25 cellular contexts compared by ENCODE assay signal in the genomic region with DNA sequence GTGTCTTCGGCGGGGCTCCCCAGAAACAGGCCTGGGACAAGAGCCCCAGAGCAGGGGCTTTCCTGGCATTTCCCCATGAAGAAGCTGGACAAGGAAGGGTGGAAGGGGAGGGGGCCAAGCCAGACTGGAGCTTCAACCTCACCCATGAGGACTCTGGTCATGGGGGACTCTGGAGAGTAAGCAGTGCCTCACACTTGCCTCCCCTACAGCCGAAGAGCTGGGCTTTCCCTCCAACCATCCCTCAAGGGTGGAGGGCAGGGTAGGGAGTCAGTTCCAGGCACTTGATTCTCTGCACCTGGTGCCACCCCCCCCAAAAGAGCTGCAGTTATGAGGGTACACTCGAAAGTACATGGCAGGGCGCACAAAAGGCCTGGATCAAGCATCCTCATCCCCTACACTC.
"Had no signal": no experiment of that assay in that cellular context is flagged by ENCODE, and none has a peak within 500 bp of the region (broad histone marks: within the 10 kb centered on the region; RNA-seq: fewer than 3 reads in every experiment).

No MANE protein-coding gene starts in this region.

- H3K36me3 ChIP-seq: adrenal gland, ascending aorta, esophagus squamous epithelium, gastrocnemius medialis, upper lobe of left lung had no signal

- FAIRE-seq: colon had no signal

- H3K9me3 ChIP-seq: adrenal gland, ascending aorta, esophagus squamous epithelium, gastrocnemius medialis, mucosa of descending colon, testis, upper lobe of left lung had no signal

- H3K4me1 ChIP-seq: gastrocnemius medialis, testis had no signal

- H3K4me3 Mint-ChIP-seq: activated CD4-positive, alpha-beta memory T cell treated with anti-CD3 and anti-CD28 coated beads for 36 hours; activated naive CD8-positive, alpha-beta T cell; central memory CD8-positive, alpha-beta T cell; effector memory CD8-positive, alpha-beta T cell; naive B cell; T-helper 1 cell treated with Interleukin-12 subunit alpha and Interleukin-12 subunit beta and Interleukin-4 antibody, amounts not matched to agents 30 μg/mL and 1 μg/mL, for 36 hours had no signal

- H3K27ac ChIP-seq: adrenal gland, ascending aorta, esophagus squamous epithelium, gastrocnemius medialis, testis, upper lobe of left lung had no signal

- DNase-seq: activated CD4-positive, alpha-beta memory T cell treated with anti-CD3 and anti-CD28 coated beads for 36 hours; activated CD4-positive, alpha-beta T cell treated with anti-CD3 and anti-CD28 coated beads for 4 hours; activated CD4-positive, CD25-positive, alpha-beta regulatory T cell; activated T-cell treated with anti-CD3 and anti-CD28 coated beads, Interleukin-2, amount 50 U/mL, for 1 hour; effector memory CD8-positive, alpha-beta T cell; esophagus squamous epithelium; gastrocnemius medialis; left cardiac atrium; mesenchymal stem cell; mucosa of descending colon; naive B cell; occipital lobe; retina; stimulated activated CD4-positive, alpha-beta T cell treated with anti-CD3 and anti-CD28 coated beads, Interleukin-4, amount 100 ng/mL, for 1 hour; stimulated activated naive CD4-positive, alpha-beta T cell; T1000; testis had no signal

- H3K4me3 ChIP-seq: adrenal gland, ascending aorta, esophagus squamous epithelium, gastrocnemius medialis, mucosa of descending colon, testis, upper lobe of left lung had no signal

- H3K4me1 Mint-ChIP-seq: central memory CD8-positive, alpha-beta T cell; naive B cell had no signal

- H3K27me3 ChIP-seq: adrenal gland, ascending aorta, gastrocnemius medialis, testis had no signal

- ATAC-seq: effector memory CD8-positive, alpha-beta T cell; gastrocnemius medialis had no signal

- H3K9me3 Mint-ChIP-seq: activated CD4-positive, alpha-beta memory T cell treated with anti-CD3 and anti-CD28 coated beads for 36 hours; central memory CD8-positive, alpha-beta T cell; effector memory CD8-positive, alpha-beta T cell; T-helper 1 cell treated with Interleukin-12 subunit alpha and Interleukin-12 subunit beta and Interleukin-4 antibody, amounts not matched to agents 30 μg/mL and 1 μg/mL, for 36 hours had no signal

- H3K36me3 Mint-ChIP-seq: activated CD4-positive, alpha-beta memory T cell treated with anti-CD3 and anti-CD28 coated beads for 36 hours; activated naive CD8-positive, alpha-beta T cell; naive B cell had no signal

- H3K27me3 Mint-ChIP-seq: activated CD4-positive, alpha-beta memory T cell treated with anti-CD3 and anti-CD28 coated beads for 36 hours had no signal

- H3K27ac Mint-ChIP-seq: activated CD4-positive, alpha-beta memory T cell treated with anti-CD3 and anti-CD28 coated beads for 36 hours; activated naive CD8-positive, alpha-beta T cell; effector memory CD8-positive, alpha-beta T cell; naive B cell; progenitor cell of endocrine pancreas; T-helper 1 cell treated with Interleukin-12 subunit alpha and Interleukin-12 subunit beta and Interleukin-4 antibody, amounts not matched to agents 30 μg/mL and 1 μg/mL, for 36 hours had no signal
